In genomic region chr6:31836676-31837611, GRCh38 we compare ENCODE assay signal across 8 cellular contexts. TPM values are rescaled to one million over a fixed set of nuclear protein-coding genes. Genes with fewer than 3 reads are reported as not detected.
A peak's percentile ranks its signal among the peaks of the same experiment; 100 is the strongest.
DNase-seq lines count a peak whose midpoint lies in the region; ATAC-seq, FAIRE-seq and TF ChIP-seq lines count a peak whose summit lies in the region.

No MANE protein-coding gene starts in this region.

- WGBS in A549 (ENCODE audit: missing lambda C conversion rate) = under 1% methylated on average over 11 of the region's 11 CpGs
- 21 to 26% methylated on average over 11 of the region's 11 CpGs for WGBS in tibial nerve, 2 donors

- POLR2A ChIA-PET in A549 (lab: Yijun Ruan, JAX) = interaction anchor here (0.6 to 2.1 kb wide), 2 partner anchors 9 to 22 kb away, joined by 3 to 11 read pairs; partner anchors contain the start of genes HSPA1A, HSPA1B and HSPA1L

- H3K4me2 ChIP-seq in A549 (peak overlapping the region; percentile 99), astrocyte (ENCODE audit: low read length) (peak overlapping the region; percentile 100)

- TF ChIP-seq POLR2A in A549 (IDR thresholded peaks at IDR 0.05; ENCODE audit: low read length) (no peak), tibial nerve (IDR thresholded peaks at IDR 0.05) (no peak)

- no peak for TF ChIP-seq RAD21 in A549 (conservative IDR thresholded peaks at IDR 0.05 in 1 of 2, IDR thresholded peaks at IDR 0.05 in 1 of 2)

- peaks cover 36% of the 10 kb centered on the region for H3K36me3 Mint-ChIP-seq in astrocyte (ENCODE audit: low read depth, unreplicated experiment)

- no peaks in the 10 kb centered on the region for H3K9me3 Mint-ChIP-seq in astrocyte (ENCODE audit: unreplicated experiment)

- peaks cover 14% of the 10 kb centered on the region for H3K4me1 Mint-ChIP-seq in astrocyte (ENCODE audit: low read depth, unreplicated experiment)

- CTCF ChIA-PET in A549 (lab: Yijun Ruan, JAX) = interaction anchor here (1.2 kb wide), 1 partner anchor 43 kb away, joined by 3 read pairs; no protein-coding TSS in a partner anchor

- peaks cover 36% of the 10 kb centered on the region for H3K36me3 ChIP-seq in astrocyte (ENCODE audit: insufficient read depth, low read length)
- H3K36me3 ChIP-seq in tibial nerve = peaks cover 0 to 55% (median 14%) of the 10 kb centered on the region in 3 donors

- TF ChIP-seq CTCF in A549 (IDR thresholded peaks at IDR 0.05) (no peak), HL-60 (IDR thresholded peaks at IDR 0.05; ENCODE audit: insufficient read depth, low read length) (no peak), astrocyte (IDR thresholded peaks at IDR 0.05; ENCODE audit: insufficient read depth, low read depth, low read length) (no peak), tibial nerve (IDR thresholded peaks at IDR 0.05) (no peak)

- TF ChIP-seq EP300 in A549 (IDR thresholded peaks at IDR 0.05) = no peak
- no peak for TF ChIP-seq EP300 in tibial nerve (IDR thresholded peaks at IDR 0.05)

- H3K27me3 ChIP-seq in HL-60 (ENCODE audit: insufficient read depth, poor library complexity, severe bottlenecking) (no peaks in the 10 kb centered on the region), astrocyte (ENCODE audit: insufficient read depth, low read length) (no peaks in the 10 kb centered on the region), tibial nerve (no peaks in the 10 kb centered on the region)

- peak overlapping the region; percentile 75 for H3K27ac Mint-ChIP-seq in astrocyte (ENCODE audit: unreplicated experiment)

- peaks cover 50% of the 10 kb centered on the region for H3K79me2 ChIP-seq in astrocyte (ENCODE audit: insufficient read depth, low read length)

- H3K9me3 ChIP-seq in A549 = no peaks in the 10 kb centered on the region
- H3K9me3 ChIP-seq in astrocyte (ENCODE audit: insufficient read depth, low read depth, low read length) = no peaks in the 10 kb centered on the region
- no peaks in the 10 kb centered on the region for H3K9me3 ChIP-seq in tibial nerve

- H3K27ac ChIP-seq in A549 = peak overlapping the region; percentile 99 to 100
- H3K27ac ChIP-seq in HL-60 (replicated peaks) = peak overlapping the region; percentile 97
- peak overlapping the region; percentile 54 for H3K27ac ChIP-seq in astrocyte (ENCODE audit: low read depth, low read length)
- peak overlapping the region; percentile 69 to 98 (median 88) for H3K27ac ChIP-seq in tibial nerve

- H3K4me3 Mint-ChIP-seq in astrocyte (ENCODE audit: unreplicated experiment) = peak overlapping the region; percentile 97

- H2AFZ ChIP-seq in astrocyte (ENCODE audit: low read depth, low read length) = no peak overlapping the region

- H3K27me3 Mint-ChIP-seq in astrocyte (ENCODE audit: low read depth, unreplicated experiment) = no peaks in the 10 kb centered on the region

- DNase-seq in A549 (ENCODE audit: low read depth in 1 of 2, low spot score in 1 of 2) = no peak
- DNase-seq in HL-60 (ENCODE audit: low read depth in 1 of 2, low spot score in 1 of 2) = no peak
- no peak for DNase-seq in astrocyte (ENCODE audit: low read depth)
- DNase-seq in left lobe of liver (ENCODE audit: low spot score) = no peak
- no peak for DNase-seq in tibial nerve (ENCODE audit: low spot score in 2 of 2)
- DNase-seq in cerebellar cortex (ENCODE audit: low spot score) = no peak
- no peak for DNase-seq in activated CD4-positive, alpha-beta T cell treated with anti-CD3 and anti-CD28 coated beads for 4 hours

- H3K4me3 ChIP-seq in A549 (peak overlapping the region; percentile 99), HL-60 (replicated peaks; ENCODE audit: insufficient read depth, low read length) (peak overlapping the region; percentile 63), astrocyte (ENCODE audit: insufficient read depth, low read depth, low read length) (peak overlapping the region; percentile 93), tibial nerve (peak overlapping the region in 2 of 4 donors; percentile 89 to 95)

- H3K4me1 ChIP-seq in A549 (peaks cover 20% of the 10 kb centered on the region; the same call in 2 of the 3 replicates), astrocyte (ENCODE audit: insufficient read depth, low read length) (peaks cover 29% of the 10 kb centered on the region), tibial nerve (peaks cover 0 to 52% (median 37%) of the 10 kb centered on the region in 4 donors)

- H4K20me1 ChIP-seq in astrocyte (ENCODE audit: insufficient read depth, low read length) = peaks cover 57% of the 10 kb centered on the region

- H3K9ac ChIP-seq in astrocyte (ENCODE audit: low read length) = peak overlapping the region; percentile 91

- FAIRE-seq in A549 (lab: Jason Lieb, UNC) (no peak), astrocyte (lab: Jason Lieb, UNC) (no peak)

- no peak for ATAC-seq in A549
- ATAC-seq in left lobe of liver = peak; percentile 10
- ATAC-seq in GM19035 (IDR thresholded peaks at IDR 0.05; ENCODE audit: unreplicated experiment) = no peak

TF ChIP-seq in A549, 52 proteins besides CTCF, POLR2A, EP300 and RAD21:
- TF ChIP-seq HOXB13 (CRISPR knock-in tag; IDR thresholded peaks at IDR 0.05; ENCODE audit: low read depth) = no peak
- TF ChIP-seq ESRRA (IDR thresholded peaks at IDR 0.05; ENCODE audit: borderline replicate concordance, low read length) = no peak
- peak in 1 of 2 experiments; percentile 13; a peak in 1 of 5 replicates for TF ChIP-seq JUN (IDR thresholded peaks at IDR 0.05)
TF ChIP-seq in A549: peak in this region for 1.

RNA-seq across cellular contexts. Expression of gene HSPA1B, which starts 9.4 kb away (rescaled TPM):
- polyA plus RNA-seq in A549 (2011; rRNA removed) (52.7 and 70.6 TPM in 2 replicates), A549 (2017; fragmentation: RNase III; extraction: RNeasy Plus Mini Kit Qiagen cat#74134 plus additional on column Dnase treatment) (56.7 to 125 TPM (median 98.6 TPM) in 3 replicates)
- polyA plus RNA-seq in A549 (2012; cell fraction: cytosol; rRNA removed) = 142 and 160 TPM in 2 replicates
- polyA plus RNA-seq in A549 (2012; cell fraction: nucleus; rRNA removed) = 253 and 414 TPM in 2 replicates
- polyA minus RNA-seq in A549 (2011; rRNA and poly(A)+ RNA removed) = 59.4 and 75.7 TPM in 2 replicates
- total RNA-seq in astrocyte (64.9 and 77.2 TPM in 2 replicates), left lobe of liver (50.8 TPM), tibial nerve (100 to 1,000 TPM; 134 to 186 (median 168) TPM)

RNA-seq across cellular contexts. Expression of gene HSPA1A, which starts 21.6 kb away (rescaled TPM):
- polyA plus RNA-seq in A549 (2011; rRNA removed) (88.2 and 122 TPM in 2 replicates), A549 (2017; fragmentation: RNase III; extraction: RNeasy Plus Mini Kit Qiagen cat#74134 plus additional on column Dnase treatment) (129 to 204 TPM (median 194 TPM) in 3 replicates)
- polyA plus RNA-seq in A549 (2012; cell fraction: cytosol; rRNA removed) = 373 and 433 TPM in 2 replicates
- polyA plus RNA-seq in A549 (2012; cell fraction: nucleus; rRNA removed) = 595 and 923 TPM in 2 replicates
- polyA minus RNA-seq in A549 (2011; rRNA and poly(A)+ RNA removed) = 70.9 and 89.7 TPM in 2 replicates
- total RNA-seq in astrocyte (52.6 and 52.7 TPM in 2 replicates), left lobe of liver (89.1 TPM), tibial nerve (100 to 1,000 TPM; 170 to 304 (median 221) TPM)

RNA-seq across cellular contexts. Expression of gene HSPA1L, which starts 21.9 kb away (rescaled TPM):
- polyA plus RNA-seq in A549 (2011; rRNA removed) (1.2 and 1.6 TPM in 2 replicates), A549 (2017; fragmentation: RNase III; extraction: RNeasy Plus Mini Kit Qiagen cat#74134 plus additional on column Dnase treatment) (1.2 to 1.7 TPM (median 1.4 TPM) in 3 replicates)
- 0.67 and 0.70 TPM in 2 replicates for polyA plus RNA-seq in A549 (2012; cell fraction: cytosol; rRNA removed)
- 0.50 and 0.70 TPM in 2 replicates for polyA plus RNA-seq in A549 (2012; cell fraction: nucleus; rRNA removed)
- polyA minus RNA-seq in A549 (2011; rRNA and poly(A)+ RNA removed) = 1.4 and 1.6 TPM in 2 replicates
- total RNA-seq in astrocyte (0.98 and 1.1 TPM in 2 replicates), left lobe of liver (0.60 TPM), tibial nerve (1 to 10 TPM in 2 of 4 donors, under 1 TPM in 2; 0.20 to 2.4 (median 1.2) TPM)

RNA-seq across cellular contexts. Expression of gene NEU1, which starts 25.7 kb away (rescaled TPM):
- 15.8 and 20.6 TPM in 2 replicates for polyA plus RNA-seq in A549 (2011; rRNA removed)
- 14.4 and 16.9 TPM in 2 replicates for polyA plus RNA-seq in A549 (2012; cell fraction: cytosol; rRNA removed)
- polyA plus RNA-seq in A549 (2012; cell fraction: nucleus; rRNA removed) = 18.6 and 20.0 TPM in 2 replicates
- 12.8 to 19.2 TPM (median 16.0 TPM) in 3 replicates for polyA plus RNA-seq in A549 (2017; fragmentation: RNase III; extraction: RNeasy Plus Mini Kit Qiagen cat#74134 plus additional on column Dnase treatment)
- polyA minus RNA-seq in A549 (2011; rRNA and poly(A)+ RNA removed) = 13.0 and 16.0 TPM in 2 replicates
- 45.0 and 47.3 TPM in 2 replicates for total RNA-seq in astrocyte
- total RNA-seq in left lobe of liver = 20.1 TPM
- 10 to 100 TPM; 25.8 to 44.6 (median 33.8) TPM for total RNA-seq in tibial nerve

RNA-seq across cellular contexts. Expression of gene LSM2, which starts 30.2 kb away (rescaled TPM):
- polyA plus RNA-seq in A549 (2011; rRNA removed) (54.7 and 73.8 TPM in 2 replicates), A549 (2017; fragmentation: RNase III; extraction: RNeasy Plus Mini Kit Qiagen cat#74134 plus additional on column Dnase treatment) (58.9 to 65.3 TPM (median 59.6 TPM) in 3 replicates)
- 93.2 and 93.8 TPM in 2 replicates for polyA plus RNA-seq in A549 (2012; cell fraction: cytosol; rRNA removed)
- 45.7 and 47.3 TPM in 2 replicates for polyA plus RNA-seq in A549 (2012; cell fraction: nucleus; rRNA removed)
- 49.2 and 60.8 TPM in 2 replicates for polyA minus RNA-seq in A549 (2011; rRNA and poly(A)+ RNA removed)
- total RNA-seq in astrocyte (43.8 and 44.0 TPM in 2 replicates), left lobe of liver (9.8 TPM), tibial nerve (10 to 100 TPM; 23.9 to 31.8 (median 28.4) TPM)
